26 cellular contexts compared by ENCODE assay signal in genomic region chr20:61649105-61649878, GRCh38.
"Had no signal": no experiment of that assay in that cellular context is flagged by ENCODE, and none has a peak within 500 bp of the region (broad histone marks: within the 10 kb centered on the region; RNA-seq: fewer than 3 reads in every experiment).

No MANE protein-coding gene starts in this region.

- H3K4me2 ChIP-seq: smooth muscle cell had no signal

- H3K79me2 ChIP-seq: parathyroid adenoma had no signal

- H3K36me3 ChIP-seq: heart left ventricle, neutrophil, right lobe of liver, stomach, thyroid gland, transverse colon, upper lobe of left lung had no signal

- H3K4me1 Mint-ChIP-seq: immature natural killer cell; mesothelial cell of epicardium; naive B cell; natural killer cell; stimulated activated naive B cell treated with anti-CD40 and anti-IgM and Interleukin-4, amounts not matched to agents 10 μg/mL and 1 μg/mL and 100 μg/mL, for 72 hours had no signal

- H3K4me3 ChIP-seq: heart left ventricle, lung, psoas muscle, right lobe of liver, smooth muscle cell, stomach, testis, thyroid gland, transverse colon, upper lobe of left lung had no signal

- H3K36me3 Mint-ChIP-seq: immature natural killer cell; mesothelial cell of epicardium; naive B cell; natural killer cell; stimulated activated naive B cell treated with anti-CD40 and anti-IgM and Interleukin-4, amounts not matched to agents 10 μg/mL and 1 μg/mL and 100 μg/mL, for 72 hours had no signal

- H3K9ac ChIP-seq: parathyroid adenoma had no signal

- H2AFZ ChIP-seq: parathyroid adenoma had no signal

- H3K9me3 ChIP-seq: heart left ventricle, neutrophil, psoas muscle, right lobe of liver, stomach, testis, thyroid gland, transverse colon, upper lobe of left lung had no signal

- DNase-seq: hypothalamus; immature natural killer cell; mesendoderm; naive B cell; natural killer cell; occipital lobe; psoas muscle; stimulated activated CD4-positive, alpha-beta T cell treated with anti-CD3 and anti-CD28 coated beads, Interleukin-12 subunit alpha, Interleukin-12 subunit beta, amount 100 ng/mL, for 4 hours; stimulated activated CD4-positive, alpha-beta T cell treated with anti-CD3 and anti-CD28 coated beads, Interleukin-15, amount 100 ng/mL, for 24 hours; stimulated activated CD4-positive, alpha-beta T cell treated with anti-CD3 and anti-CD28 coated beads, Interleukin-2, amount 100 ng/mL, for 24 hours; stimulated activated CD4-positive, alpha-beta T cell treated with anti-CD3 and anti-CD28 coated beads, Interleukin-4, amount 100 ng/mL, for 1 hour; stimulated activated naive B cell treated with anti-CD40 and anti-IgM and Interleukin-4, amounts not matched to agents 10 μg/mL and 1 μg/mL and 100 μg/mL, for 72 hours; stimulated activated naive CD8-positive, alpha-beta T cell treated with anti-CD3 and anti-CD28 coated beads, Interleukin-15, Interleukin-2, amounts not matched to agents 100 U/mL and 50 U/mL, for 24 hours; stomach; testis; thyroid gland; transverse colon had no signal

- H3K27ac ChIP-seq: heart left ventricle, neutrophil, parathyroid adenoma, psoas muscle, right lobe of liver, stomach, testis, thyroid gland, transverse colon, upper lobe of left lung had no signal

- H3K4me1 ChIP-seq: heart left ventricle, parathyroid adenoma, psoas muscle, right lobe of liver, stomach, thyroid gland, transverse colon, upper lobe of left lung had no signal

- H3K27ac Mint-ChIP-seq: immature natural killer cell; mesothelial cell of epicardium; naive B cell; natural killer cell; stimulated activated naive B cell treated with anti-CD40 and anti-IgM and Interleukin-4, amounts not matched to agents 10 μg/mL and 1 μg/mL and 100 μg/mL, for 72 hours had no signal

- H3K27me3 ChIP-seq: neutrophil, right lobe of liver, testis, thyroid gland, transverse colon, upper lobe of left lung had no signal

- H3K4me3 Mint-ChIP-seq: immature natural killer cell; mesothelial cell of epicardium; naive B cell; natural killer cell; stimulated activated naive B cell treated with anti-CD40 and anti-IgM and Interleukin-4, amounts not matched to agents 10 μg/mL and 1 μg/mL and 100 μg/mL, for 72 hours had no signal

- H3K9me3 Mint-ChIP-seq: mesothelial cell of epicardium, natural killer cell had no signal

- H3K27me3 Mint-ChIP-seq: naive B cell; stimulated activated naive B cell treated with anti-CD40 and anti-IgM and Interleukin-4, amounts not matched to agents 10 μg/mL and 1 μg/mL and 100 μg/mL, for 72 hours had no signal

- ATAC-seq: heart left ventricle; left lobe of liver; natural killer cell; psoas muscle; right lobe of liver; stimulated activated naive B cell treated with anti-CD40 and anti-IgM and Interleukin-4, amounts not matched to agents 10 μg/mL and 1 μg/mL and 100 μg/mL, for 72 hours; stimulated activated naive CD8-positive, alpha-beta T cell treated with anti-CD3 and anti-CD28 coated beads, Interleukin-15, Interleukin-2, amounts not matched to agents 100 U/mL and 50 U/mL, for 24 hours had no signal
